3 cellular contexts compared by ENCODE assay signal in the genomic region with DNA sequence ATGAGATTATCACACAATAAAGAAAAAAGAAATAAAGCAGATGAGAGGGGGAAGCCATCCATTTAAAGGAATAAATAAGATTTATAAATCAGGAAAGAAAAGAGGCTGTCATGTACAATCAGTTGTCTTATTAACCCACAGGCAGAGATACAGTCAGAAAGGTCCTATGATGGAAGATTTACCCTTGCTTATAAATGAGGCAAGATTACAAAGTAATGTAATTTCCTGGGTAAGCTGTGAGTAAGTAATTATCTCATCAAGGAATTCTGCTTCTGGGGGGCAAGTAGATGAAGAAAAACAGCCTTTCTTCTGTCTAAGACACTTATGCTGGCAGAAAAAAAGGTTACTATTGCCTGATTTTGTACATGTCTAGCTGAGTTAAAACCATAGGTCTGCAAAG.
"Had no signal": no experiment of that assay in that cellular context is flagged by ENCODE, and none has a peak within 500 bp of the region (broad histone marks: within the 10 kb centered on the region; RNA-seq: fewer than 3 reads in every experiment).

No MANE protein-coding gene starts in this region.

- ATAC-seq: GM12878 had no signal

- H3K4me3 ChIP-seq: GM12878 had no signal

- DNase-seq: GDM1, GF-D8 had no signal
